24 cellular contexts compared by ENCODE assay signal in the genomic region with DNA sequence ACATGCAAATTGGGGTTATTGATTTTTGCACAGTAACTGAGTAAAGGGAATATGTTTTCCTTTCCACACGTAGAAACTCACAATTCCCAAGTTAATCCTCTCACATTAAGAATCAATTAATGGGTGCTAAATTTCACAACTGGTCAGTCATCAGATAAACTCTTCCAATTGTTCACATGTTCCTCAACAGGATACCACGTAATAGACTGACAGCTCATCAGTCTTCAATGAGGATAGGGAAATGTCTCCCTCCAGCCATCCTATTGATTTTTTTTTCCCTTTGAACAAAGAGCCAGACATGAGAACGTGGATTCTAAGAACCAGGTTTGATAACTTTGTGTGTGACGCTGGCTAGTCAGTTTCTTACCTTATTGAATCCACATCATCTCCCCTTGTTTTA. TPM values are rescaled to one million over a fixed set of nuclear protein-coding genes. Genes with fewer than 3 reads are reported as not detected.
DNase-seq lines count a peak whose midpoint lies in the region; ATAC-seq, FAIRE-seq and TF ChIP-seq lines count a peak whose summit lies in the region.
"Had no signal": no experiment of that assay in that cellular context is flagged by ENCODE, and none has a peak within 500 bp of the region (broad histone marks: within the 10 kb centered on the region; RNA-seq: fewer than 3 reads in every experiment).

No MANE protein-coding gene starts in this region.

- TF ChIP-seq RAD21 in HepG2 (CRISPR knock-in tag; IDR thresholded peaks at IDR 0.05), result no peak

- H3K27me3 Mint-ChIP-seq in WTC11 (ENCODE audit: low read depth), result peaks cover 100% of the 10 kb centered on the region

- H3K79me2 ChIP-seq in HepG2 (ENCODE audit: insufficient read depth, low read length) (no peaks in the 10 kb centered on the region), mammary epithelial cell (ENCODE audit: insufficient read depth, low read length) (no peaks in the 10 kb centered on the region)

- 0 out of 2 replicates have a peak, but pooled peaks cover 2% of the 10 kb centered on the region for H3K36me3 Mint-ChIP-seq in WTC11
- H3K36me3 Mint-ChIP-seq: CD4-positive, CD25-positive, alpha-beta regulatory T cell had no signal

- H3K4me1 ChIP-seq in HepG2 (ENCODE audit: insufficient read depth, low read length) (no peaks in the 10 kb centered on the region), right lobe of liver (no peaks in the 10 kb centered on the region), iPS-18a (ENCODE audit: control insufficient read depth, low read depth, low read length) (peaks cover 15% of the 10 kb centered on the region), mammary epithelial cell (ENCODE audit: insufficient read depth, low read length) (no peaks in the 10 kb centered on the region), Peyer's patch (no peaks in the 10 kb centered on the region)
- H3K4me1 ChIP-seq: BE2C, HAP-1 had no signal

- H3K4me2 ChIP-seq in HepG2 (ENCODE audit: low read depth, low read length) (no peak overlapping the region), mammary epithelial cell (ENCODE audit: insufficient read depth, low read depth, low read length) (no peak overlapping the region)
- H3K4me2 ChIP-seq: PC-9 had no signal

- H3K4me1 Mint-ChIP-seq in WTC11, result peaks cover 35% of the 10 kb centered on the region
- H3K4me1 Mint-ChIP-seq: CD4-positive, CD25-positive, alpha-beta regulatory T cell had no signal

- H3K27ac ChIP-seq in HepG2 (ENCODE audit: extremely low read length, insufficient read depth, low read length) (no peak overlapping the region), right lobe of liver (no peak overlapping the region), iPS-18a (ENCODE audit: low read length) (no peak overlapping the region), mammary epithelial cell (ENCODE audit: insufficient read depth, low read depth, low read length) (no peak overlapping the region), Peyer's patch (no peak overlapping the region)
- H3K27ac ChIP-seq: PC-9 had no signal

- TF ChIP-seq POLR2A in HepG2 (IDR thresholded peaks at IDR 0.05; ENCODE audit: insufficient read depth in 1 of 2, low read depth in 2 of 2, low read length in 2 of 2) (no peak), right lobe of liver (IDR thresholded peaks at IDR 0.05) (no peak), Peyer's patch (IDR thresholded peaks at IDR 0.05) (no peak)

- H3K27me3 ChIP-seq in HepG2 (ENCODE audit: control insufficient read depth in 1 of 2, insufficient read depth in 2 of 2, low read length in 2 of 2) (peaks cover 2 to 10% of the 10 kb centered on the region in 2 experiments; a peak in 4 of 5 replicates), right lobe of liver (no peaks in the 10 kb centered on the region), iPS-18a (ENCODE audit: control insufficient read depth, insufficient read depth, low read length) (peaks cover 86% of the 10 kb centered on the region), mammary epithelial cell (ENCODE audit: insufficient read depth, low read length) (peaks cover 6% of the 10 kb centered on the region), Peyer's patch (no peaks in the 10 kb centered on the region)
- H3K27me3 ChIP-seq: BE2C had no signal

- H4K20me1 ChIP-seq in HepG2 (ENCODE audit: insufficient read depth, low read length) (no peaks in the 10 kb centered on the region; the same call in 1 of the 2 replicates), mammary epithelial cell (ENCODE audit: insufficient read depth, low read length) (no peaks in the 10 kb centered on the region)

- H3K4me3 Mint-ChIP-seq in WTC11, result peak overlapping the region; percentile 4; the same call in 1 of the 2 replicates
- H3K4me3 Mint-ChIP-seq: CD4-positive, CD25-positive, alpha-beta regulatory T cell had no signal

- no peaks in the 10 kb centered on the region for H3K36me3 ChIP-seq in HepG2 (replicated peaks in 1 of 2; ENCODE audit: control insufficient read depth in 1 of 2, insufficient read depth in 2 of 2, low read length in 2 of 2)
- H3K36me3 ChIP-seq in right lobe of liver, result no peaks in the 10 kb centered on the region
- no peaks in the 10 kb centered on the region for H3K36me3 ChIP-seq in iPS-18a (ENCODE audit: control insufficient read depth, low read depth, low read length)
- no peaks in the 10 kb centered on the region for H3K36me3 ChIP-seq in mammary epithelial cell (ENCODE audit: insufficient read depth, low read length)
- H3K36me3 ChIP-seq in Peyer's patch, result no peaks in the 10 kb centered on the region
- H3K36me3 ChIP-seq: BE2C, HAP-1, MG63 had no signal

- CTCF ChIA-PET in HepG2 (lab: Yijun Ruan, JAX; ENCODE audit: low intra/inter-chr PET ratio, low total read pairs) (no interaction called here), WTC11 (lab: Charles Lee) (interaction anchor here (1.0 to 1.3 kb wide), 3 partner anchors 45 to 62 kb away, joined by 3 to 4 read pairs (median 3); no protein-coding TSS in a partner anchor), mammary epithelial cell (lab: Charles Lee; ENCODE audit: low non-redundant PET) (no interaction called here)

- WGBS in HepG2 (ENCODE audit: low lambda C conversion rate), result 0% methylated on average over 4 of the region's 4 CpGs
- 16% methylated on average over 4 of the region's 4 CpGs for WGBS in right lobe of liver (ENCODE audit: insufficient coverage, low coverage, low lambda C conversion rate, missing lambda C conversion rate)
- WGBS in mammary epithelial cell (ENCODE audit: low coverage, missing lambda C conversion rate), result 65% methylated on average over 4 of the region's 4 CpGs

- TF ChIP-seq EP300 in HepG2 (IDR thresholded peaks at IDR 0.05; ENCODE audit: low read depth in 2 of 2, low read length in 2 of 2) (no peak), HepG2 (CRISPR knock-in tag; IDR thresholded peaks at IDR 0.05; ENCODE audit: borderline replicate concordance) (no peak)

- no peaks in the 10 kb centered on the region for H3K9me3 Mint-ChIP-seq in WTC11

- in situ Hi-C loops in HepG2 (cut with HindIII; ENCODE audit: extremely low pct_ligation_motif_present, low pct_unique_long_range_greater_than_20kb), result no loop called here
- in situ Hi-C loops in mammary epithelial cell (cut with MboI; ENCODE audit: low sequenced_read_pairs in 2 of 2), result no loop called here

- ATAC-seq in HepG2 (no peak), right lobe of liver (no peak), WTC11 (no peak)

- intact Hi-C loops in HepG2 (cut with micrococcal nuclease; ENCODE audit: unreplicated experiment) (no loop called here), right lobe of liver (cut with DNase I) (no loop called here), mammary epithelial cell (cut with micrococcal nuclease) (no loop called here)

- TF ChIP-seq CTCF in HepG2 (CRISPR knock-in tag; IDR thresholded peaks at IDR 0.05) (no peak), right lobe of liver (IDR thresholded peaks at IDR 0.05) (no peak), WTC11 (IDR thresholded peaks at IDR 0.05) (no peak), mammary epithelial cell (conservative IDR thresholded peaks at IDR 0.05 in 1 of 2, IDR thresholded peaks at IDR 0.05 in 1 of 2; ENCODE audit: extremely low read depth in 1 of 2, insufficient read depth in 1 of 2, low read depth in 1 of 2, low read length in 2 of 2) (no peak), Peyer's patch (IDR thresholded peaks at IDR 0.05) (no peak)

- no peaks in the 10 kb centered on the region for H3K9me3 ChIP-seq in HepG2 (ENCODE audit: low read length)
- no peaks in the 10 kb centered on the region for H3K9me3 ChIP-seq in right lobe of liver
- no peaks in the 10 kb centered on the region for H3K9me3 ChIP-seq in iPS-18a (ENCODE audit: control insufficient read depth, low read depth, low read length)
- no peaks in the 10 kb centered on the region for H3K9me3 ChIP-seq in mammary epithelial cell (replicated peaks; ENCODE audit: insufficient read depth, low read length)
- no peaks in the 10 kb centered on the region for H3K9me3 ChIP-seq in Peyer's patch
- H3K9me3 ChIP-seq: BE2C, HAP-1, MG63 had no signal

- dilution Hi-C loops in mammary epithelial cell (cut with HindIII; ENCODE audit: low sequenced_read_pairs), result no loop called here

- no peak overlapping the region for H3K27ac Mint-ChIP-seq in WTC11
- H3K27ac Mint-ChIP-seq: CD4-positive, CD25-positive, alpha-beta regulatory T cell had no signal

- no peak overlapping the region for H2AFZ ChIP-seq in HepG2 (ENCODE audit: low read length)
- H2AFZ ChIP-seq in mammary epithelial cell (ENCODE audit: low read depth, low read length), result no peak overlapping the region
- H2AFZ ChIP-seq: PC-9 had no signal

- no peak overlapping the region for H3K9ac ChIP-seq in HepG2 (ENCODE audit: insufficient read depth, low read depth, low read length)
- no peak overlapping the region for H3K9ac ChIP-seq in iPS-18a (ENCODE audit: low read length)
- H3K9ac ChIP-seq in mammary epithelial cell (ENCODE audit: insufficient read depth, low read length), result no peak overlapping the region

- BruUV-seq in HepG2 (replicated peaks; lab: Mats Ljungman, UMichigan) (no TSS peak), mammary epithelial cell (replicated peaks; lab: Mats Ljungman, UMichigan) (no TSS peak)

- H3K4me3 ChIP-seq in HepG2 (replicated peaks in 1 of 3; ENCODE audit: insufficient read depth in 1 of 3, low read depth in 2 of 3, low read length in 3 of 3), result no peak overlapping the region
- H3K4me3 ChIP-seq in right lobe of liver, result no peak overlapping the region
- peak overlapping the region; percentile 39 for H3K4me3 ChIP-seq in iPS-18a (ENCODE audit: low read length)
- no peak overlapping the region for H3K4me3 ChIP-seq in mammary epithelial cell (replicated peaks in 1 of 3; ENCODE audit: insufficient read depth in 1 of 3, low read depth in 2 of 3, low read length in 3 of 3)
- H3K4me3 ChIP-seq in Peyer's patch, result no peak overlapping the region
- H3K4me3 ChIP-seq: HAP-1, MG63, PC-9 had no signal

- DNase-seq in HepG2 (ENCODE audit: low spot score), result no peak
- no peak for DNase-seq in right lobe of liver
- no peak for DNase-seq in WTC11 (ENCODE audit: low spot score)
- DNase-seq in activated CD4-positive, alpha-beta T cell treated with anti-CD3 and anti-CD28 coated beads for 4 hours, result no peak
- no peak for DNase-seq in mammary epithelial cell
- DNase-seq in Peyer's patch, result no peak
- DNase-seq in stimulated activated CD4-positive, alpha-beta T cell treated with anti-CD3 and anti-CD28 coated beads, Interleukin-4, amount 100 ng/mL, for 24 hours, result no peak
- DNase-seq: 8988T; BE2C; CD4-positive, CD25-positive, alpha-beta regulatory T cell; DMS 273 treated with DMSO at 0.1 percent for 48 hours; GDM1; Kasumi-1; MG63; NCI-H1048; NCI-H1436; NCI-H2029 treated with DMSO at 0.1 percent for 48 hours; NCI-H2227 treated with DMSO at 0.1 percent for 48 hours; NCI-H524; PC-9 had no signal

- FAIRE-seq in HepG2 (lab: Jason Lieb, UNC), result no peak

- POLR2A ChIA-PET in HepG2 (lab: Yijun Ruan, JAX) (no interaction called here), WTC11 (lab: Charles Lee) (no interaction called here)

RNA-seq across cellular contexts. Expression of gene CER1, which starts 0.8 kb away (rescaled TPM):
- total RNA-seq in HepG2 (2016; rRNA removed; fragmentation: Illumina TruSeq; extraction: Trizol) (not detected in 2 replicates), right lobe of liver (not detected), WTC11 (2021) (2.4 to 4.1 TPM (median 3.7 TPM) in 3 replicates), mammary epithelial cell (not detected), Peyer's patch (1 to 10 TPM in 2 of 4 donors, not detected in 2; 1.9 to 7.6 TPM)
- total RNA-seq in HepG2 (2016; cell fraction: cytosol; rRNA removed; fragmentation: Illumina TruSeq; extraction: Trizol; ENCODE audit: low read depth), result not detected in 2 replicates
- 0.11 TPM in 1 of 2 replicates, not detected in the other for total RNA-seq in HepG2 (2016; cell fraction: insoluble cytoplasmic fraction; rRNA removed; fragmentation: Illumina TruSeq; extraction: Trizol)
- total RNA-seq in HepG2 (2016; cell fraction: membrane; rRNA removed; fragmentation: Illumina TruSeq; extraction: Trizol), result not detected in 2 replicates
- 0.31 TPM in 1 of 2 replicates, not detected in the other for total RNA-seq in HepG2 (2016; cell fraction: nucleus; rRNA removed; fragmentation: Illumina TruSeq; extraction: Trizol)
- polyA plus RNA-seq in HepG2 (2011; rRNA removed) (0.17 and 0.18 TPM in 2 replicates), mammary epithelial cell (not detected)
- polyA plus RNA-seq in HepG2 (2011; cell fraction: cytosol; rRNA removed), result not detected in 2 replicates
- polyA plus RNA-seq in HepG2 (2011; cell fraction: nucleus; rRNA removed), result 0.40 and 0.64 TPM in 2 replicates
- polyA plus RNA-seq in HepG2 (2012), result not detected in 2 replicates
- polyA plus RNA-seq in HepG2 (2016; cell fraction: cytosol; fragmentation: Illumina TruSeq; extraction: Trizol; ENCODE audit: low read depth), result not detected in 2 replicates
- polyA plus RNA-seq in HepG2 (2016; cell fraction: insoluble cytoplasmic fraction; fragmentation: Illumina TruSeq; extraction: Trizol; ENCODE audit: low read depth), result not detected in 2 replicates
- not detected in 2 replicates for polyA plus RNA-seq in HepG2 (2016; cell fraction: membrane; fragmentation: Illumina TruSeq; extraction: Trizol; ENCODE audit: low read depth)
- not detected in 2 replicates for polyA plus RNA-seq in HepG2 (2016; cell fraction: nucleus; fragmentation: Illumina TruSeq; extraction: Trizol; ENCODE audit: insufficient read depth, low read depth)
- polyA minus RNA-seq in HepG2 (2011; rRNA and poly(A)+ RNA removed; ENCODE audit: low replicate concordance), result 1.3 TPM in 1 of 2 replicates, not detected in the other
- polyA minus RNA-seq in HepG2 (2011; cell fraction: cytosol; rRNA and poly(A)+ RNA removed), result not detected in 2 replicates
- polyA minus RNA-seq in HepG2 (2011; cell fraction: nucleus; rRNA and poly(A)+ RNA removed), result 2.7 and 2.9 TPM in 2 replicates
- not detected for polyA minus RNA-seq in mammary epithelial cell
- total RNA-seq: CD4-positive, CD25-positive, alpha-beta regulatory T cell; Daoy; HT-29; PC-9 had no signal
- polyA plus RNA-seq: CD4-positive, CD25-positive, alpha-beta regulatory T cell had no signal

RNA-seq across cellular contexts. Expression of gene ZDHHC21, which starts 30.1 kb away (rescaled TPM):
- total RNA-seq in HepG2 (2016; rRNA removed; fragmentation: Illumina TruSeq; extraction: Trizol) (2.9 and 3.7 TPM in 2 replicates), right lobe of liver (1 to 10 TPM; 2.7 to 5.3 (median 4.5) TPM), WTC11 (2021) (6.0 to 7.3 TPM (median 6.7 TPM) in 3 replicates), mammary epithelial cell (10 to 100 TPM in 1 of 2 donors, 1 to 10 TPM in 1; 7.8 to 11.8 TPM), Peyer's patch (10 to 100 TPM; 12.4 to 52.5 (median 38.2) TPM)
- 2.6 and 3.0 TPM in 2 replicates for total RNA-seq in HepG2 (2016; cell fraction: cytosol; rRNA removed; fragmentation: Illumina TruSeq; extraction: Trizol; ENCODE audit: low read depth)
- 3.3 and 3.8 TPM in 2 replicates for total RNA-seq in HepG2 (2016; cell fraction: insoluble cytoplasmic fraction; rRNA removed; fragmentation: Illumina TruSeq; extraction: Trizol)
- total RNA-seq in HepG2 (2016; cell fraction: membrane; rRNA removed; fragmentation: Illumina TruSeq; extraction: Trizol), result 2.2 and 2.9 TPM in 2 replicates
- total RNA-seq in HepG2 (2016; cell fraction: nucleus; rRNA removed; fragmentation: Illumina TruSeq; extraction: Trizol), result 13.9 and 14.9 TPM in 2 replicates
- polyA plus RNA-seq in HepG2 (2011; rRNA removed) (2.4 TPM in 2 replicates), mammary epithelial cell (1.2 TPM)
- 0.59 and 0.92 TPM in 2 replicates for polyA plus RNA-seq in HepG2 (2011; cell fraction: cytosol; rRNA removed)
- 3.4 and 4.6 TPM in 2 replicates for polyA plus RNA-seq in HepG2 (2011; cell fraction: nucleus; rRNA removed)
- 2.1 and 2.2 TPM in 2 replicates for polyA plus RNA-seq in HepG2 (2012)
- polyA plus RNA-seq in HepG2 (2016; cell fraction: cytosol; fragmentation: Illumina TruSeq; extraction: Trizol; ENCODE audit: low read depth), result 0.35 and 0.69 TPM in 2 replicates
- polyA plus RNA-seq in HepG2 (2016; cell fraction: insoluble cytoplasmic fraction; fragmentation: Illumina TruSeq; extraction: Trizol; ENCODE audit: low read depth), result 2.5 and 2.6 TPM in 2 replicates
- polyA plus RNA-seq in HepG2 (2016; cell fraction: membrane; fragmentation: Illumina TruSeq; extraction: Trizol; ENCODE audit: low read depth), result 0.97 and 1.6 TPM in 2 replicates
- 9.0 and 10.1 TPM in 2 replicates for polyA plus RNA-seq in HepG2 (2016; cell fraction: nucleus; fragmentation: Illumina TruSeq; extraction: Trizol; ENCODE audit: insufficient read depth, low read depth)
- 0.14 and 2.7 TPM in 2 replicates for polyA minus RNA-seq in HepG2 (2011; rRNA and poly(A)+ RNA removed; ENCODE audit: low replicate concordance)
- polyA minus RNA-seq in HepG2 (2011; cell fraction: cytosol; rRNA and poly(A)+ RNA removed), result 1.5 and 2.3 TPM in 2 replicates
- polyA minus RNA-seq in HepG2 (2011; cell fraction: nucleus; rRNA and poly(A)+ RNA removed), result 26.1 and 27.0 TPM in 2 replicates
- 2.0 TPM for polyA minus RNA-seq in mammary epithelial cell
